ENCODE assay signal across 21 cellular contexts in the genomic region with DNA sequence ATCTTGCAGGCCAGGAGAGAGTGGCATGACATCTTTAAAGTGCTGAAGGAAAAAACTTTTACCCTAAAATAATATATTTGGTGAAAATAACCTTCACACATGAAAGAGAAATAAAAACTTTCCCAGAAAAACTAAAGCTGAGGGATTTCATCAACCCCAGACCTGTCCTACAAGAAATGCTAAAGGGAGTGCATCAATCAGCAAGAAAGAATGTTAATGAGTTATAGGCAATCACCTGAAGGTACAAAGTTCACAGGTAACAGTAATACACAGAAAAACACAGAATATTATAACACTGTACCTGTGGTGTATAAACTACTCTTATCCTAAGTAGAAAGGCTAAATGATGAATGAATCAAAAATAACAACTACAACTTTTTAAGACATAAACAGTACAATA.
DNase-seq lines count a peak whose midpoint lies in the region; ATAC-seq, FAIRE-seq and TF ChIP-seq lines count a peak whose summit lies in the region.
"Had no signal": no experiment of that assay in that cellular context is flagged by ENCODE, and none has a peak within 500 bp of the region (broad histone marks: within the 10 kb centered on the region; RNA-seq: fewer than 3 reads in every experiment).

No MANE protein-coding gene starts in this region.

- H3K36me3 ChIP-seq in small intestine (ENCODE audit: control insufficient read depth in 2 of 2, insufficient read depth in 2 of 2, low read length in 2 of 2) (no peaks in the 10 kb centered on the region), MG63 (no peaks in the 10 kb centered on the region)
- H3K36me3 ChIP-seq: BE2C, BLaER1 had no signal

- no peak overlapping the region for H3K27ac ChIP-seq in small intestine (ENCODE audit: low read depth in 1 of 2, low read length in 1 of 2)
- H3K27ac ChIP-seq: BLaER1 had no signal

- no peaks in the 10 kb centered on the region for H3K27me3 ChIP-seq in small intestine (ENCODE audit: control insufficient read depth in 2 of 2, insufficient read depth in 2 of 2, low read length in 2 of 2)
- no peaks in the 10 kb centered on the region for H3K27me3 ChIP-seq in MG63
- H3K27me3 ChIP-seq: BE2C, BLaER1 had no signal

- peak; percentile 88 for FAIRE-seq in small intestine (lab: Jason Lieb, UNC)
- FAIRE-seq: A204.1, D721Med, G401.6, GM12891, GM19239 had no signal

- no peaks in the 10 kb centered on the region for H3K4me1 ChIP-seq in small intestine (ENCODE audit: control insufficient read depth in 2 of 2, insufficient read depth in 1 of 2, low read depth in 1 of 2, low read length in 1 of 2)
- H3K4me1 ChIP-seq: BE2C, BLaER1 had no signal

- H3K9me3 ChIP-seq in small intestine (ENCODE audit: control insufficient read depth, low read depth) (no peaks in the 10 kb centered on the region), MG63 (peaks cover 6% of the 10 kb centered on the region; the same call in 1 of the 2 replicates)
- H3K9me3 ChIP-seq: BE2C, BLaER1 had no signal

- H3K4me3 ChIP-seq in epithelial cell of esophagus (ENCODE audit: low read length), result no peak overlapping the region
- H3K4me3 ChIP-seq in small intestine (ENCODE audit: low read depth in 1 of 2, low read length in 2 of 2), result no peak overlapping the region
- H3K4me3 ChIP-seq in MG63, result no peak overlapping the region
- H3K4me3 ChIP-seq: BLaER1 had no signal

- no peak for TF ChIP-seq CTCF in epithelial cell of esophagus (IDR thresholded peaks at IDR 0.05; ENCODE audit: insufficient read depth, low read depth, low read length, missing control alignments)

- DNase-seq in epithelial cell of esophagus (ENCODE audit: low read depth), result peak; percentile 4
- DNase-seq in small intestine, result peak; percentile 58
- no peak for DNase-seq in left colon
- DNase-seq in MG63, result no peak
- DNase-seq in NCI-H2107 treated with DMSO at 0.1 percent for 48 hours (lab: John Stamatoyannopoulos, UW; ENCODE audit: unreplicated experiment), result no peak
- DNase-seq: 8988T; ACHN; BE2C; C1 segment of cervical spinal cord; CD4-positive, alpha-beta memory T cell; CD4-positive, CD25-positive, alpha-beta regulatory T cell; CD8-positive, alpha-beta memory T cell; COR-L47; DMS79 treated with DMSO at 0.1 percent for 48 hours; GF-D8 had no signal

- ATAC-seq in left colon, result no peak

- intact Hi-C loops in left colon (cut with DNase I, micrococcal nuclease), result no loop called here

Comparison
In these comparisons a context has a peak if more than half of its experiments do, and no peak if none do; other contexts are left out.
1. DNase-seq: peak in epithelial cell of esophagus (single experiment) and small intestine (single experiment); none in left colon (0 of 2), MG63 (single experiment) and NCI-H2107 treated with DMSO at 0.1 percent for 48 hours (single experiment).